Comparison of ENCODE assay signal across 9 cellular contexts in genomic region chr19:34430738-34431625, GRCh38. TPM values are rescaled to one million over a fixed set of nuclear protein-coding genes. Genes with fewer than 3 reads are reported as not detected.
A peak's percentile ranks its signal among the peaks of the same experiment; 100 is the strongest.
DNase-seq lines count a peak whose midpoint lies in the region; ATAC-seq, FAIRE-seq and TF ChIP-seq lines count a peak whose summit lies in the region.
"Had no signal": no experiment of that assay in that cellular context is flagged by ENCODE, and none has a peak within 500 bp of the region (broad histone marks: within the 10 kb centered on the region; RNA-seq: fewer than 3 reads in every experiment).

No MANE protein-coding gene starts in this region.

- H3K4me3 ChIP-seq in bronchial epithelial cell (ENCODE audit: low read depth, low read length): no peak overlapping the region
- H3K4me3 ChIP-seq in uterus: no peak overlapping the region
- H3K4me3 ChIP-seq: SJSA1 had no signal

- H3K9me3 Mint-ChIP-seq in IgD-negative memory B cell: no peaks in the 10 kb centered on the region

- intact Hi-C loops in uterus (cut with DNase I; ENCODE audit: low total_unique reads): loop anchor here (10.0 kb wide), 1 partner anchor 54 kb away; the partner anchor contains the start of gene WTIP

- H3K27me3 ChIP-seq in bronchial epithelial cell (ENCODE audit: control insufficient read depth, insufficient read depth, low read length) (no peaks in the 10 kb centered on the region), uterus (no peaks in the 10 kb centered on the region)
- H3K27me3 ChIP-seq: SJSA1 had no signal

- no peaks in the 10 kb centered on the region for H3K36me3 Mint-ChIP-seq in IgD-negative memory B cell

- peak overlapping the region; percentile 56 to 99 (median 78) for H3K4me3 Mint-ChIP-seq in IgD-negative memory B cell

- H3K27ac ChIP-seq in uterus: peak overlapping the region; percentile 33 to 85
- H3K27ac ChIP-seq: SJSA1 had no signal

- FAIRE-seq in bronchial epithelial cell (lab: Jason Lieb, UNC): no peak

- DNase-seq in ACHN (peak; percentile 55), GM03348 (ENCODE audit: low spot score) (peak; percentile 76), SK-MEL-5 (ENCODE audit: low read depth, low spot score) (peak; percentile 76), bronchial epithelial cell (ENCODE audit: low read depth) (peak; percentile 60), lung microvascular endothelial cell (ENCODE audit: low read depth in 2 of 2) (peak; percentile 68 to 72), uterus (no peak)

- TF ChIP-seq CTCF in bronchial epithelial cell (IDR thresholded peaks at IDR 0.05; ENCODE audit: insufficient read depth, low read length, severe bottlenecking): peak; percentile 64
- TF ChIP-seq CTCF in uterus (IDR thresholded peaks at IDR 0.05): peak; percentile 34 to 54 (median 42)

- peaks cover 2 to 3% of the 10 kb centered on the region in 2 donors for H3K4me1 ChIP-seq in uterus

- no peak for ATAC-seq in HG02642 (IDR thresholded peaks at IDR 0.05; ENCODE audit: poor library complexity, unreplicated experiment)

- no peaks in the 10 kb centered on the region for H3K27me3 Mint-ChIP-seq in IgD-negative memory B cell

- H3K36me3 ChIP-seq in bronchial epithelial cell (ENCODE audit: control insufficient read depth, insufficient read depth, low read length) (peaks cover 8% of the 10 kb centered on the region), uterus (no peaks in the 10 kb centered on the region)

- peak overlapping the region in 2 of 3 donors; percentile 71 to 84 for H3K27ac Mint-ChIP-seq in IgD-negative memory B cell

- TF ChIP-seq POLR2A in uterus (IDR thresholded peaks at IDR 0.05): no peak

- H3K9me3 ChIP-seq in uterus: no peaks in the 10 kb centered on the region
- H3K9me3 ChIP-seq: SJSA1 had no signal

- in situ Hi-C loops in ACHN (cut with HindIII; ENCODE audit: low pct_ligation_motif_present, low pct_unique_long_range_greater_than_20kb, low sequenced_read_pairs): no loop called here
- in situ Hi-C loops in SK-MEL-5 (cut with HindIII; ENCODE audit: low pct_unique_long_range_greater_than_20kb, low sequenced_read_pairs): no loop called here

- peaks cover 14 to 26% (median 25%) of the 10 kb centered on the region in 3 donors for H3K4me1 Mint-ChIP-seq in IgD-negative memory B cell

RNA-seq across cellular contexts. Expression of gene UBA2, which starts 2.8 kb away (rescaled TPM):
- polyA plus RNA-seq in IgD-negative memory B cell: 65.1 TPM
- total RNA-seq in SK-MEL-5 (2014; rRNA removed; shearing (Covaris generic)): 298 and 299 TPM in 2 replicates
- polyA plus RNA-seq in SK-MEL-5 (2015; cell fraction: cytosol; rRNA removed): 180 and 195 TPM in 2 replicates
- polyA plus RNA-seq in SK-MEL-5 (2015; cell fraction: nucleus; rRNA removed): 64.0 and 92.4 TPM in 2 replicates
- total RNA-seq in bronchial epithelial cell (128 and 173 TPM in 2 replicates), lung microvascular endothelial cell (70.0 and 92.3 TPM in 2 replicates), uterus (100 to 1,000 TPM in 3 of 4 donors, 10 to 100 TPM in 1; 85.9 to 179 (median 123) TPM)

RNA-seq across cellular contexts. Expression of gene PDCD2L, which starts 26.8 kb away (rescaled TPM):
- polyA plus RNA-seq in IgD-negative memory B cell: 18.6 TPM
- total RNA-seq in SK-MEL-5 (2014; rRNA removed; shearing (Covaris generic)): 17.5 and 18.6 TPM in 2 replicates
- polyA plus RNA-seq in SK-MEL-5 (2015; cell fraction: cytosol; rRNA removed): 25.1 and 28.6 TPM in 2 replicates
- polyA plus RNA-seq in SK-MEL-5 (2015; cell fraction: nucleus; rRNA removed): 3.8 and 4.0 TPM in 2 replicates
- total RNA-seq in bronchial epithelial cell: 12.9 and 24.5 TPM in 2 replicates
- total RNA-seq in lung microvascular endothelial cell: 9.2 and 12.7 TPM in 2 replicates
- 10 to 100 TPM; 11.1 to 24.8 (median 17.3) TPM for total RNA-seq in uterus

RNA-seq across cellular contexts. Expression of gene WTIP, which starts 50.6 kb away (rescaled TPM):
- polyA plus RNA-seq in IgD-negative memory B cell: not detected
- total RNA-seq in SK-MEL-5 (2014; rRNA removed; shearing (Covaris generic)): 4.7 and 10.8 TPM in 2 replicates
- polyA plus RNA-seq in SK-MEL-5 (2015; cell fraction: cytosol; rRNA removed): 3.1 and 4.2 TPM in 2 replicates
- 1.2 and 2.5 TPM in 2 replicates for polyA plus RNA-seq in SK-MEL-5 (2015; cell fraction: nucleus; rRNA removed)
- total RNA-seq in bronchial epithelial cell: 40.3 and 43.9 TPM in 2 replicates
- total RNA-seq in lung microvascular endothelial cell: 22.2 and 48.0 TPM in 2 replicates
- 10 to 100 TPM in 2 of 4 donors, 1 to 10 TPM in 2; 5.9 to 38.0 (median 19.3) TPM for total RNA-seq in uterus

Comparison
In these comparisons a context has a peak if more than half of its experiments do, and no peak if none do; other contexts are left out.
1. DNase-seq: peak in ACHN (single experiment), GM03348 (single experiment), SK-MEL-5 (single experiment), bronchial epithelial cell (single experiment) and lung microvascular endothelial cell (2 of 2); none in uterus (0 of 2).